ENCODE assay signal across 8 cellular contexts in genomic region chr2:163348843-163349395, GRCh38.
A peak's percentile ranks its signal among the peaks of the same experiment; 100 is the strongest.
DNase-seq lines count a peak whose midpoint lies in the region; ATAC-seq, FAIRE-seq and TF ChIP-seq lines count a peak whose summit lies in the region.

No MANE protein-coding gene starts in this region.

- peak overlapping the region; percentile 86 for H3K4me2 ChIP-seq in astrocyte (ENCODE audit: low read length)

- peak overlapping the region; percentile 100 for H3K27ac Mint-ChIP-seq in astrocyte (ENCODE audit: unreplicated experiment)
- H3K27ac Mint-ChIP-seq in activated CD4-positive, alpha-beta T cell treated with anti-CD3 and anti-CD28 coated beads, Interleukin-2, amount 10 ng/mL, durations not matched to agents 7 days and 5 days: no peak overlapping the region

- H3K4me3 Mint-ChIP-seq in astrocyte (ENCODE audit: unreplicated experiment): peak overlapping the region; percentile 86
- no peak overlapping the region for H3K4me3 Mint-ChIP-seq in activated CD4-positive, alpha-beta T cell treated with anti-CD3 and anti-CD28 coated beads, Interleukin-2, amount 10 ng/mL, durations not matched to agents 7 days and 5 days

- no peak for TF ChIP-seq POLR2A in testis (IDR thresholded peaks at IDR 0.05)

- no peaks in the 10 kb centered on the region for H3K36me3 Mint-ChIP-seq in astrocyte (ENCODE audit: low read depth, unreplicated experiment)
- H3K36me3 Mint-ChIP-seq in activated CD4-positive, alpha-beta T cell treated with anti-CD3 and anti-CD28 coated beads, Interleukin-2, amount 10 ng/mL, durations not matched to agents 7 days and 5 days (ENCODE audit: low read depth): no peaks in the 10 kb centered on the region

- H3K27me3 Mint-ChIP-seq in astrocyte (ENCODE audit: low read depth, unreplicated experiment): no peaks in the 10 kb centered on the region
- H3K27me3 Mint-ChIP-seq in activated CD4-positive, alpha-beta T cell treated with anti-CD3 and anti-CD28 coated beads, Interleukin-2, amount 10 ng/mL, durations not matched to agents 7 days and 5 days: peaks cover 19% of the 10 kb centered on the region

- DNase-seq in astrocyte (ENCODE audit: low read depth): peak; percentile 67
- DNase-seq in kidney glomerular epithelial cell (lab: John Stamatoyannopoulos, UW): peak; percentile 82
- no peak for DNase-seq in testis
- no peak for DNase-seq in activated CD4-positive, alpha-beta T cell treated with anti-CD3 and anti-CD28 coated beads, Interleukin-2, amount 10 ng/mL, durations not matched to agents 7 days and 5 days
- no peak for DNase-seq in GM19238 (ENCODE audit: insufficient read length, low spot score)

- peak; percentile 45 for FAIRE-seq in astrocyte (lab: Jason Lieb, UNC)

- peak overlapping the region; percentile 50 for H3K4me3 ChIP-seq in HUES64 (ENCODE audit: low read length)
- H3K4me3 ChIP-seq in astrocyte (ENCODE audit: insufficient read depth, low read depth, low read length): peak overlapping the region; percentile 50
- peak overlapping the region; percentile 40 to 63 for H3K4me3 ChIP-seq in testis

- peaks cover 45% of the 10 kb centered on the region for H3K4me1 Mint-ChIP-seq in astrocyte (ENCODE audit: low read depth, unreplicated experiment)
- H3K4me1 Mint-ChIP-seq in activated CD4-positive, alpha-beta T cell treated with anti-CD3 and anti-CD28 coated beads, Interleukin-2, amount 10 ng/mL, durations not matched to agents 7 days and 5 days: no peaks in the 10 kb centered on the region

- H3K27ac ChIP-seq in HUES64 (ENCODE audit: low read depth, low read length) (peak overlapping the region; percentile 75), astrocyte (ENCODE audit: low read depth, low read length) (peak overlapping the region; percentile 81), testis (peak overlapping the region; percentile 61 to 72)

- H3K9ac ChIP-seq in HUES64 (ENCODE audit: low read depth, low read length): peak overlapping the region; percentile 71
- peak overlapping the region; percentile 79 for H3K9ac ChIP-seq in astrocyte (ENCODE audit: low read length)

- no peaks in the 10 kb centered on the region for H3K9me3 ChIP-seq in HUES64 (ENCODE audit: insufficient read depth, low read depth, low read length)
- no peaks in the 10 kb centered on the region for H3K9me3 ChIP-seq in astrocyte (ENCODE audit: insufficient read depth, low read depth, low read length)
- no peaks in the 10 kb centered on the region for H3K9me3 ChIP-seq in testis

- WGBS in HUES64: 59% methylated on average over 7 of the region's 9 CpGs
- WGBS in testis, 2 donors: 27 to 41% methylated on average over 9 of the region's 9 CpGs

- POLR2A ChIA-PET in activated CD4-positive, alpha-beta T cell treated with anti-CD3 and anti-CD28 coated beads, Interleukin-2, amount 10 ng/mL, durations not matched to agents 7 days and 5 days (lab: Charles Lee): no interaction called here

- no peaks in the 10 kb centered on the region for H3K79me2 ChIP-seq in astrocyte (ENCODE audit: insufficient read depth, low read length)

- ATAC-seq in GM21515 (IDR thresholded peaks at IDR 0.05; ENCODE audit: unreplicated experiment) (no peak), GM19035 (IDR thresholded peaks at IDR 0.05; ENCODE audit: unreplicated experiment) (no peak)

- H3K4me1 ChIP-seq in HUES64 (ENCODE audit: insufficient read depth, low read length) (peaks cover 41% of the 10 kb centered on the region), astrocyte (ENCODE audit: insufficient read depth, low read length) (peaks cover 26% of the 10 kb centered on the region), testis (peaks cover 6% of the 10 kb centered on the region)

- H3K27me3 ChIP-seq in HUES64 (ENCODE audit: insufficient read depth, low read length): no peaks in the 10 kb centered on the region
- no peaks in the 10 kb centered on the region for H3K27me3 ChIP-seq in astrocyte (ENCODE audit: insufficient read depth, low read length)
- H3K27me3 ChIP-seq in testis: no peaks in the 10 kb centered on the region

- peak overlapping the region; percentile 87 for H2AFZ ChIP-seq in astrocyte (ENCODE audit: low read depth, low read length)

- TF ChIP-seq CTCF in astrocyte (IDR thresholded peaks at IDR 0.05; ENCODE audit: insufficient read depth, low read depth, low read length) (no peak), testis (IDR thresholded peaks at IDR 0.05) (no peak)

- CTCF ChIA-PET in activated CD4-positive, alpha-beta T cell treated with anti-CD3 and anti-CD28 coated beads, Interleukin-2, amount 10 ng/mL, durations not matched to agents 7 days and 5 days (lab: Charles Lee): interaction anchor here (0.6 kb wide), 1 partner anchor 1565 kb away, joined by 3 read pairs; no protein-coding TSS in a partner anchor

- H4K20me1 ChIP-seq in astrocyte (ENCODE audit: insufficient read depth, low read length): no peaks in the 10 kb centered on the region

- H3K9me3 Mint-ChIP-seq in astrocyte (ENCODE audit: unreplicated experiment): no peaks in the 10 kb centered on the region
- H3K9me3 Mint-ChIP-seq in activated CD4-positive, alpha-beta T cell treated with anti-CD3 and anti-CD28 coated beads, Interleukin-2, amount 10 ng/mL, durations not matched to agents 7 days and 5 days: no peaks in the 10 kb centered on the region

- intact Hi-C loops in testis (cut with DNase I; ENCODE audit: low total_unique reads): no loop called here

- H3K36me3 ChIP-seq in HUES64 (ENCODE audit: insufficient read depth, low read length): no peaks in the 10 kb centered on the region
- no peaks in the 10 kb centered on the region for H3K36me3 ChIP-seq in astrocyte (ENCODE audit: insufficient read depth, low read length)
- H3K36me3 ChIP-seq in testis (ENCODE audit: low read depth, missing control alignments): no peaks in the 10 kb centered on the region

Comparison
In these comparisons a context has a peak if more than half of its experiments do, and no peak if none do; other contexts are left out.
1. DNase-seq: peak in astrocyte (single experiment) and kidney glomerular epithelial cell (single experiment); none in testis (single experiment), activated CD4-positive, alpha-beta T cell treated with anti-CD3 and anti-CD28 coated beads, Interleukin-2, amount 10 ng/mL, durations not matched to agents 7 days and 5 days (single experiment) and GM19238 (single experiment).
2. Peak in every context shown above with its lines, with median percentiles within 50 percentile points of each other: H3K27ac ChIP-seq and H3K4me3 ChIP-seq.